Comparison of ENCODE assay signal across 20 cellular contexts in genomic region chr17:40361063-40361924, GRCh38. TPM values are rescaled to one million over a fixed set of nuclear protein-coding genes. Genes with fewer than 3 reads are reported as not detected.
A peak's percentile ranks its signal among the peaks of the same experiment; 100 is the strongest.
DNase-seq lines count a peak whose midpoint lies in the region; ATAC-seq lines count a peak whose summit lies in the region.
"Had no signal": no experiment of that assay in that cellular context is flagged by ENCODE, and none has a peak within 500 bp of the region (broad histone marks: within the 10 kb centered on the region; RNA-seq: fewer than 3 reads in every experiment).

No MANE protein-coding gene starts in this region.

- H3K9me3 ChIP-seq in NT2/D1 (ENCODE audit: insufficient read depth, low read length): no peaks in the 10 kb centered on the region

- H3K27ac Mint-ChIP-seq in activated naive CD8-positive, alpha-beta T cell treated with anti-CD3 and anti-CD28 coated beads, Interleukin-2, amount 10 ng/mL, durations not matched to agents 7 days and 5 days: no peak overlapping the region
- H3K27ac Mint-ChIP-seq in activated naive CD8-positive, alpha-beta T cell treated with anti-CD3 and anti-CD28 coated beads, Interleukin-2, amount 50 U/mL, for 24 hours: no peak overlapping the region
- H3K27ac Mint-ChIP-seq in immature natural killer cell: no peak overlapping the region
- peak overlapping the region; percentile 61 for H3K27ac Mint-ChIP-seq in stimulated activated effector memory CD8-positive, alpha-beta T cell treated with anti-CD3 and anti-CD28 coated beads, Interleukin-12 subunit alpha, Interleukin-12 subunit beta, amount 100 ng/mL, for 72 hours

- peaks cover 28% of the 10 kb centered on the region for H3K4me1 ChIP-seq in NT2/D1 (ENCODE audit: insufficient read depth, insufficient read length)

- POLR2A ChIA-PET in activated naive CD8-positive, alpha-beta T cell treated with anti-CD3 and anti-CD28 coated beads, Interleukin-2, amount 10 ng/mL, durations not matched to agents 7 days and 5 days (lab: Charles Lee): interaction anchor here (1.2 to 3.6 kb wide), 5 partner anchors 16 to 180 kb away, joined by 3 to 17 read pairs (median 5); no protein-coding TSS in a partner anchor

- no peak for ATAC-seq in activated naive CD8-positive, alpha-beta T cell treated with anti-CD3 and anti-CD28 coated beads, Interleukin-2, amount 10 ng/mL, durations not matched to agents 7 days and 5 days (ENCODE audit: low read depth)
- no peak for ATAC-seq in activated naive CD8-positive, alpha-beta T cell treated with anti-CD3 and anti-CD28 coated beads, Interleukin-2, amount 50 U/mL, for 24 hours
- ATAC-seq in stimulated activated effector memory CD8-positive, alpha-beta T cell treated with anti-CD3 and anti-CD28 coated beads, Interleukin-12 subunit alpha, Interleukin-12 subunit beta, amount 100 ng/mL, for 72 hours: no peak
- ATAC-seq in GM18511 (IDR thresholded peaks at IDR 0.05; ENCODE audit: unreplicated experiment): no peak
- ATAC-seq in HG02938 (IDR thresholded peaks at IDR 0.05; ENCODE audit: unreplicated experiment): no peak

- peaks cover 22% of the 10 kb centered on the region for H3K4me1 Mint-ChIP-seq in activated naive CD8-positive, alpha-beta T cell treated with anti-CD3 and anti-CD28 coated beads, Interleukin-2, amount 10 ng/mL, durations not matched to agents 7 days and 5 days
- H3K4me1 Mint-ChIP-seq in activated naive CD8-positive, alpha-beta T cell treated with anti-CD3 and anti-CD28 coated beads, Interleukin-2, amount 50 U/mL, for 24 hours: peaks cover 18% of the 10 kb centered on the region
- H3K4me1 Mint-ChIP-seq in immature natural killer cell: peaks cover 5 to 7% of the 10 kb centered on the region in 2 donors
- peaks cover 31% of the 10 kb centered on the region for H3K4me1 Mint-ChIP-seq in stimulated activated effector memory CD8-positive, alpha-beta T cell treated with anti-CD3 and anti-CD28 coated beads, Interleukin-12 subunit alpha, Interleukin-12 subunit beta, amount 100 ng/mL, for 72 hours

- peaks cover 37% of the 10 kb centered on the region for H3K27me3 ChIP-seq in NT2/D1 (ENCODE audit: insufficient read depth, insufficient read length)

- peak; percentile 28 for DNase-seq in activated naive CD8-positive, alpha-beta T cell treated with anti-CD3 and anti-CD28 coated beads, Interleukin-2, amount 10 ng/mL, durations not matched to agents 7 days and 5 days
- DNase-seq in activated naive CD8-positive, alpha-beta T cell treated with anti-CD3 and anti-CD28 coated beads, Interleukin-2, amount 50 U/mL, for 24 hours: no peak
- DNase-seq in NT2/D1 (ENCODE audit: low read depth, low spot score): no peak
- no peak for DNase-seq in immature natural killer cell
- no peak for DNase-seq in stimulated activated effector memory CD8-positive, alpha-beta T cell treated with anti-CD3 and anti-CD28 coated beads, Interleukin-12 subunit alpha, Interleukin-12 subunit beta, amount 100 ng/mL, for 72 hours (ENCODE audit: low spot score in 2 of 2)
- DNase-seq in iPS-NIHi7 (ENCODE audit: extremely low spot score): no peak
- DNase-seq: activated CD4-positive, CD25-positive, alpha-beta regulatory T cell treated with anti-CD3 and anti-CD28 coated beads, Interleukin-2, amount 50 U/mL, for 72 hours; activated T-cell treated with anti-CD3 and anti-CD28 coated beads for 4 hours; amniotic stem cell; DMS153; NCI-H187 treated with DMSO at 0.1 percent for 48 hours; retina; SHP77 treated with DMSO at 0.1 percent for 48 hours; T-helper 9 cell had no signal

- H3K9ac ChIP-seq in NT2/D1 (ENCODE audit: insufficient read length, low read depth): peak overlapping the region; percentile 26

- H3K36me3 Mint-ChIP-seq in activated naive CD8-positive, alpha-beta T cell treated with anti-CD3 and anti-CD28 coated beads, Interleukin-2, amount 10 ng/mL, durations not matched to agents 7 days and 5 days: no peaks in the 10 kb centered on the region
- H3K36me3 Mint-ChIP-seq in activated naive CD8-positive, alpha-beta T cell treated with anti-CD3 and anti-CD28 coated beads, Interleukin-2, amount 50 U/mL, for 24 hours (ENCODE audit: low read depth): no peaks in the 10 kb centered on the region
- H3K36me3 Mint-ChIP-seq in immature natural killer cell: no peaks in the 10 kb centered on the region
- H3K36me3 Mint-ChIP-seq in stimulated activated effector memory CD8-positive, alpha-beta T cell treated with anti-CD3 and anti-CD28 coated beads, Interleukin-12 subunit alpha, Interleukin-12 subunit beta, amount 100 ng/mL, for 72 hours: peaks cover 33% of the 10 kb centered on the region

- H3K27me3 Mint-ChIP-seq in activated naive CD8-positive, alpha-beta T cell treated with anti-CD3 and anti-CD28 coated beads, Interleukin-2, amount 10 ng/mL, durations not matched to agents 7 days and 5 days: peaks cover 15% of the 10 kb centered on the region
- peaks cover 19% of the 10 kb centered on the region for H3K27me3 Mint-ChIP-seq in activated naive CD8-positive, alpha-beta T cell treated with anti-CD3 and anti-CD28 coated beads, Interleukin-2, amount 50 U/mL, for 24 hours
- peaks cover 1 to 8% (median 3%) of the 10 kb centered on the region in 3 donors for H3K27me3 Mint-ChIP-seq in immature natural killer cell (ENCODE audit: low read depth in 3 of 3)

- peak overlapping the region; percentile 22 for H3K4me3 Mint-ChIP-seq in activated naive CD8-positive, alpha-beta T cell treated with anti-CD3 and anti-CD28 coated beads, Interleukin-2, amount 10 ng/mL, durations not matched to agents 7 days and 5 days
- no peak overlapping the region for H3K4me3 Mint-ChIP-seq in activated naive CD8-positive, alpha-beta T cell treated with anti-CD3 and anti-CD28 coated beads, Interleukin-2, amount 50 U/mL, for 24 hours
- H3K4me3 Mint-ChIP-seq in immature natural killer cell: peak overlapping the region in 4 of 5 donors; percentile 18 to 54 (median 28)
- H3K4me3 Mint-ChIP-seq in stimulated activated effector memory CD8-positive, alpha-beta T cell treated with anti-CD3 and anti-CD28 coated beads, Interleukin-12 subunit alpha, Interleukin-12 subunit beta, amount 100 ng/mL, for 72 hours: no peak overlapping the region

- H3K36me3 ChIP-seq in NT2/D1 (ENCODE audit: insufficient read depth, insufficient read length, low read length): peaks cover 5% of the 10 kb centered on the region

- H3K9me3 Mint-ChIP-seq in activated naive CD8-positive, alpha-beta T cell treated with anti-CD3 and anti-CD28 coated beads, Interleukin-2, amount 10 ng/mL, durations not matched to agents 7 days and 5 days: no peaks in the 10 kb centered on the region
- no peaks in the 10 kb centered on the region for H3K9me3 Mint-ChIP-seq in activated naive CD8-positive, alpha-beta T cell treated with anti-CD3 and anti-CD28 coated beads, Interleukin-2, amount 50 U/mL, for 24 hours
- H3K9me3 Mint-ChIP-seq in immature natural killer cell: no peaks in the 10 kb centered on the region
- no peaks in the 10 kb centered on the region for H3K9me3 Mint-ChIP-seq in stimulated activated effector memory CD8-positive, alpha-beta T cell treated with anti-CD3 and anti-CD28 coated beads, Interleukin-12 subunit alpha, Interleukin-12 subunit beta, amount 100 ng/mL, for 72 hours

- peak overlapping the region; percentile 2 for H3K4me3 ChIP-seq in NT2/D1 (ENCODE audit: insufficient read length, low read depth)

RNA-seq across cellular contexts. Expression of gene GJD3, which starts 3.2 kb away (rescaled TPM):
- under 1 TPM in 1 of 2 experiments, not detected in 1; 0.48 TPM for total RNA-seq in activated naive CD8-positive, alpha-beta T cell treated with anti-CD3 and anti-CD28 coated beads, Interleukin-2, amount 10 ng/mL, durations not matched to agents 7 days and 5 days
- polyA plus RNA-seq in immature natural killer cell: under 1 TPM in 2 of 3 donors, not detected in 1; 0.40 to 0.68 TPM
- total RNA-seq: HT1080, M059J, NCI-H460 had no signal
- polyA plus RNA-seq: neural cell had no signal

RNA-seq across cellular contexts. Expression of gene RARA, which starts 52.3 kb away (rescaled TPM):
- total RNA-seq in activated naive CD8-positive, alpha-beta T cell treated with anti-CD3 and anti-CD28 coated beads, Interleukin-2, amount 10 ng/mL, durations not matched to agents 7 days and 5 days: 10 to 100 TPM; 51.7 to 53.6 TPM
- polyA plus RNA-seq in immature natural killer cell: 10 to 100 TPM in 1 of 3 donors, 1 to 10 TPM in 2; 4.6 to 12.1 (median 4.6) TPM

RNA-seq across cellular contexts. Expression of gene TOP2A, which starts 56.4 kb away (rescaled TPM):
- 100 to 1,000 TPM; 313 to 314 TPM for total RNA-seq in activated naive CD8-positive, alpha-beta T cell treated with anti-CD3 and anti-CD28 coated beads, Interleukin-2, amount 10 ng/mL, durations not matched to agents 7 days and 5 days
- 1 to 10 TPM in 2 of 3 donors, under 1 TPM in 1; 0.80 to 2.4 (median 2.2) TPM for polyA plus RNA-seq in immature natural killer cell

Comparison
In these comparisons a context has a peak if more than half of its experiments do, and no peak if none do; other contexts are left out.
1. H3K4me3 Mint-ChIP-seq: peak in activated naive CD8-positive, alpha-beta T cell treated with anti-CD3 and anti-CD28 coated beads, Interleukin-2, amount 10 ng/mL, durations not matched to agents 7 days and 5 days (single experiment) and immature natural killer cell (4 of 5); none in activated naive CD8-positive, alpha-beta T cell treated with anti-CD3 and anti-CD28 coated beads, Interleukin-2, amount 50 U/mL, for 24 hours (single experiment) and stimulated activated effector memory CD8-positive, alpha-beta T cell treated with anti-CD3 and anti-CD28 coated beads, Interleukin-12 subunit alpha, Interleukin-12 subunit beta, amount 100 ng/mL, for 72 hours (single experiment).